ENCODE assay signal across 6 cellular contexts in the genomic region with DNA sequence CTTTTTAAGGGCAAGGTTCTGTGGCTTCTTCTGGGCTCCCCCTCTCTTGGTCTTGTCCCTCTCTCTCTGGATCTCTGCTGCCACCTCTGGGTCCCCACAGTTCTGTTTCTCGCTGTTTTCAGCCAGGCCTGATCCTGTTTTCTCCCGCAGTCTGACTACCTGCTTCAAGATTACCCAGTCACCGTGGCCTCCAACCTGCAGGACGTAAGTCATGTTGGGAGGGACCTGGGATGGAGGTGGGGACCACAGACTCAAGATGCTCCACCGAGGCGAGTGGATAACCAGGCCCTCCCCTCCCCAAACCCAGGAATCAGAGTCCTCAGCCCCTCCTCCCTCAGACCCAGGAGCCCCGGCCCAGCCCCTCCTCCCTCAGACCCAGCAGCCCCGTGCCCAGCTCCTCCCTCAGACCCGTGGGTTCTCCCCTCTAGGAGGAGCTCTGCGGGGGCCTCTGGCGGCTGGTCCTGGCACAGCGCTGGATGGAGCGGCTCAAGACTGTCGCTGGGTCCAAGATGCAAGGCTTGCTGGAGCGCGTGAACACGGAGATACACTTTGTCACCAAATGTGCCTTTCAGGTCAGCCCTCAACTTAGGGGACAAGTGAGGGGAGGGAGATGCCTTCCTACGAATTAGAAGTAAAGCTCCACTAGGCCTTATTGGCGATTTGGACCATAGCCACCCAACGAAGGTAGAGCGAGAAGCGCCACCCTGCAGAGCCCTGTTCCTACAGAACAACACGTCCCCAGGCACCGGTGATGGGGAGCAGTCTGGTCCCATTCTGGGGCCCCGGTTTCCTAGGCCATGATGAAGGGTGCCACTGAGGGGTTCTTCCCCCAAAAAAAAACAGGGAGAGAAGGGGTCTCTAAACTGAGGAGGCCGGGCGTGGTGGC.
DNase-seq lines count a peak whose midpoint lies in the region; ATAC-seq and TF ChIP-seq lines count a peak whose summit lies in the region.

No MANE protein-coding gene starts in this region.

- in situ Hi-C loops in GM13977 (cut with MboI; ENCODE audit: low pct_unique_long_range_greater_than_20kb, low sequenced_read_pairs, unreplicated experiment) = no loop called here

- DNase-seq in GM13977 (ENCODE audit: low spot score) (no peak), T-helper 9 cell (peak; percentile 54), epithelial cell of esophagus (ENCODE audit: low read depth) (peak; percentile 54), NCI-H2081 (lab: John Stamatoyannopoulos, UW) (no peak)
- peak; percentile 64 to 78 for DNase-seq in stimulated activated CD8-positive, alpha-beta memory T cell treated with anti-CD3 and anti-CD28 coated beads, Interleukin-2, amount 100 ng/mL, for 48 hours (ENCODE audit: low read depth in 2 of 2)

- ATAC-seq in HG03565 (IDR thresholded peaks at IDR 0.05; ENCODE audit: unreplicated experiment) = no peak

- TF ChIP-seq CTCF in GM13977 (IDR thresholded peaks at IDR 0.05; ENCODE audit: extremely low read depth, insufficient read depth, missing control alignments) (peak; percentile 53), epithelial cell of esophagus (IDR thresholded peaks at IDR 0.05; ENCODE audit: insufficient read depth, low read depth, low read length, missing control alignments) (peak; percentile 61)

- H3K4me3 ChIP-seq in epithelial cell of esophagus (ENCODE audit: low read length) = no peak overlapping the region

Comparison
In these comparisons a context has a peak if more than half of its experiments do, and no peak if none do; other contexts are left out.
1. DNase-seq: peak in T-helper 9 cell (single experiment), epithelial cell of esophagus (single experiment) and stimulated activated CD8-positive, alpha-beta memory T cell treated with anti-CD3 and anti-CD28 coated beads, Interleukin-2, amount 100 ng/mL, for 48 hours (2 of 2); none in GM13977 (single experiment) and NCI-H2081 (0 of 2).